5 cellular contexts compared by ENCODE assay signal in the genomic region with DNA sequence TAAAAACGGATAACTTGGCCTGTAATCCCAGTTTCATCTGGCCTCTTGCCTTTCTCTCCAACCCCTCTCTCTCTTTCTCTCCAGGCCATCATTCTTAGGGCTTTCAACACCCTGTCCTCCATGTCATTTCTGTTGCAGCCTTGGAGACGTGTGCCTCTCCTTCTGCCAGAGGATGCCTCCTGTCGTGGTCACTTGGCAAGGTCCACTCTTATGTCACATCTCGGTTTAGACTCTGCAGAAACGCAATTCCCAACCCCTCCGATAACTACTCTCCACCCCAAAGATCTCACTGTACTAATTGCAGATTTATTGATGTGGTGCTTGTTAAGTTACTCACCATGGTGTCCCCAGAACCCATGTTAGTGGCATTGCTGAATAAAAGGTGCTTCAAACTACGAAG.
"Had no signal": no experiment of that assay in that cellular context is flagged by ENCODE, and none has a peak within 500 bp of the region (broad histone marks: within the 10 kb centered on the region; RNA-seq: fewer than 3 reads in every experiment).

No MANE protein-coding gene starts in this region.

- H3K27ac ChIP-seq: HL-60 had no signal

- H3K4me1 ChIP-seq: HAP-1 had no signal

- DNase-seq: H7, HFFc6 had no signal

- H3K4me3 ChIP-seq: GM23338, HAP-1 had no signal

- H3K36me3 ChIP-seq: HAP-1 had no signal

- H3K9me3 ChIP-seq: HAP-1 had no signal
